8 cellular contexts compared by ENCODE assay signal in the genomic region with DNA sequence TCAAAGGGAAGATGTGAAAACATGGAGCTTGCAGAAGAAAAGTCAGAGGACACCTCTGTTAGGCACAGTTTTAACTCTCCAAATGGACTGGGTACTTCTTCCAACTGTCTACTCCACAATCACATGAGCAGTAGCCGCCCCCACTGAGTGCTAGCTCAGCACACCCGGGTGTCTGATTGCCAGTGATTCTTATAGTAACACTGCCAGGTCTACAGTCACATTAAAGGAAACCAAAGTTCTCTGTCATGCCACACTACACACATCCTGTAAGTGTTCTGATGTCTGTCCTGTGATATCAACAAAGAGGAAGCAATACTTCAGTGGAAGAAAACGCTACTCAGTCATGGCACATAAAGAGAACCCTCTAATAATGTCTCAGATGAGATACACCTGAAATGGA. TPM values are rescaled to one million over a fixed set of nuclear protein-coding genes. Genes with fewer than 3 reads are reported as not detected.
DNase-seq lines count a peak whose midpoint lies in the region; ATAC-seq and TF ChIP-seq lines count a peak whose summit lies in the region.

Gene HAVCR2 (minus strand): TSS at position 84 of the 400 bp plus-strand sequence. CDS start 61 bp downstream, at position 23.

- H3K9me3 ChIP-seq in prostate gland = no peaks in the 10 kb centered on the region

- H3K4me3 ChIP-seq in prostate gland = no peak within 1 kb of the TSS

- TF ChIP-seq CTCF in prostate gland (IDR thresholded peaks at IDR 0.05) (no peak), chondrocyte (IDR thresholded peaks at IDR 0.05) (no peak)

- no peaks in the 10 kb centered on the region for H3K9me3 Mint-ChIP-seq in T-helper 2 cell treated with Interferon-gamma antibody and Interleukin-4, amounts not matched to agents 5 μg/mL and 100 μg/mL, for 36 hours
- H3K9me3 Mint-ChIP-seq in central memory CD8-positive, alpha-beta T cell = no peaks in the 10 kb centered on the region
- no peaks in the 10 kb centered on the region for H3K9me3 Mint-ChIP-seq in chondrocyte (ENCODE audit: low read depth)

- no peaks in the 10 kb centered on the region for H3K27me3 Mint-ChIP-seq in T-helper 2 cell treated with Interferon-gamma antibody and Interleukin-4, amounts not matched to agents 5 μg/mL and 100 μg/mL, for 36 hours (ENCODE audit: low read depth)
- no peaks in the 10 kb centered on the region for H3K27me3 Mint-ChIP-seq in central memory CD8-positive, alpha-beta T cell
- no peaks in the 10 kb centered on the region for H3K27me3 Mint-ChIP-seq in chondrocyte (ENCODE audit: low read depth)

- H3K4me1 Mint-ChIP-seq in T-helper 2 cell treated with Interferon-gamma antibody and Interleukin-4, amounts not matched to agents 5 μg/mL and 100 μg/mL, for 36 hours (ENCODE audit: low read depth) = peaks cover 54% of the 10 kb centered on the region
- H3K4me1 Mint-ChIP-seq in central memory CD8-positive, alpha-beta T cell = peaks cover 17% of the 10 kb centered on the region
- peaks cover 10% of the 10 kb centered on the region for H3K4me1 Mint-ChIP-seq in chondrocyte (ENCODE audit: low read depth)

- intact Hi-C loops in prostate gland (cut with DNase I) = no loop called here

- ATAC-seq in GM18909 (IDR thresholded peaks at IDR 0.05; ENCODE audit: poor library complexity, unreplicated experiment) = peak; percentile 88
- peak; percentile 81 for ATAC-seq in HG03060 (IDR thresholded peaks at IDR 0.05; ENCODE audit: low read depth, unreplicated experiment)
- ATAC-seq in central memory CD8-positive, alpha-beta T cell (replicated peaks; ENCODE audit: extremely low read depth, poor library complexity, severe bottlenecking) = peak; percentile 97

- peak within 1 kb of the TSS; percentile 92 for H3K4me3 Mint-ChIP-seq in T-helper 2 cell treated with Interferon-gamma antibody and Interleukin-4, amounts not matched to agents 5 μg/mL and 100 μg/mL, for 36 hours
- H3K4me3 Mint-ChIP-seq in central memory CD8-positive, alpha-beta T cell = peak within 1 kb of the TSS; percentile 73
- no peak within 1 kb of the TSS for H3K4me3 Mint-ChIP-seq in chondrocyte (ENCODE audit: unreplicated experiment)

- H3K27me3 ChIP-seq in prostate gland (replicated peaks; ENCODE audit: insufficient read depth) = no peaks in the 10 kb centered on the region

- no peak within 1 kb of the TSS for H3K27ac ChIP-seq in prostate gland

- H3K27ac Mint-ChIP-seq in T-helper 2 cell treated with Interferon-gamma antibody and Interleukin-4, amounts not matched to agents 5 μg/mL and 100 μg/mL, for 36 hours = peak within 1 kb of the TSS; percentile 95
- peak within 1 kb of the TSS; percentile 86 for H3K27ac Mint-ChIP-seq in central memory CD8-positive, alpha-beta T cell (ENCODE audit: low read depth)
- no peak within 1 kb of the TSS for H3K27ac Mint-ChIP-seq in chondrocyte (ENCODE audit: unreplicated experiment)

- no peaks in the 10 kb centered on the region for H3K36me3 ChIP-seq in prostate gland

- WGBS in prostate gland = 54% methylated on average over 3 of the region's 3 CpGs

- peaks cover 33% of the 10 kb centered on the region for H3K36me3 Mint-ChIP-seq in T-helper 2 cell treated with Interferon-gamma antibody and Interleukin-4, amounts not matched to agents 5 μg/mL and 100 μg/mL, for 36 hours (ENCODE audit: low read depth)
- H3K36me3 Mint-ChIP-seq in central memory CD8-positive, alpha-beta T cell (ENCODE audit: insufficient read depth) = peaks cover 5% of the 10 kb centered on the region
- H3K36me3 Mint-ChIP-seq in chondrocyte (ENCODE audit: low read depth) = no peaks in the 10 kb centered on the region

- no peak for TF ChIP-seq POLR2A in prostate gland (IDR thresholded peaks at IDR 0.05)

- H3K4me1 ChIP-seq in prostate gland (replicated peaks) = no peaks in the 10 kb centered on the region

- peak; percentile 70 for DNase-seq in T-helper 2 cell treated with Interferon-gamma antibody and Interleukin-4, amounts not matched to agents 5 μg/mL and 100 μg/mL, for 36 hours (ENCODE audit: low spot score)
- peak; percentile 26 to 43 for DNase-seq in central memory CD8-positive, alpha-beta T cell (ENCODE audit: low spot score in 2 of 2)
- DNase-seq in prostate gland (ENCODE audit: low spot score) = peak; percentile 10
- DNase-seq in chondrocyte (ENCODE audit: low spot score) = no peak
- no peak for DNase-seq in amniotic stem cell (lab: John Stamatoyannopoulos, UW)
- no peak for DNase-seq in NCI-H1092 (lab: John Stamatoyannopoulos, UW)

RNA-seq across cellular contexts. Expression of gene HAVCR2, which starts in this region (rescaled TPM):
- total RNA-seq in prostate gland (1 to 10 TPM; 1.8 to 2.8 TPM), chondrocyte (0.28 to 0.35 TPM in 2 of 3 replicates, not detected in the other)

Comparison
In these comparisons a context has a peak if more than half of its experiments do, and no peak if none do; other contexts are left out.
1. DNase-seq: peak in T-helper 2 cell treated with Interferon-gamma antibody and Interleukin-4, amounts not matched to agents 5 μg/mL and 100 μg/mL, for 36 hours (single experiment), central memory CD8-positive, alpha-beta T cell (2 of 2) and prostate gland (single experiment); none in chondrocyte (single experiment), amniotic stem cell (single experiment) and NCI-H1092 (single experiment).
2. Peak in every context shown above with its lines, with median percentiles within 50 percentile points of each other: ATAC-seq.